ENCODE assay signal across 8 cellular contexts in the genomic region with DNA sequence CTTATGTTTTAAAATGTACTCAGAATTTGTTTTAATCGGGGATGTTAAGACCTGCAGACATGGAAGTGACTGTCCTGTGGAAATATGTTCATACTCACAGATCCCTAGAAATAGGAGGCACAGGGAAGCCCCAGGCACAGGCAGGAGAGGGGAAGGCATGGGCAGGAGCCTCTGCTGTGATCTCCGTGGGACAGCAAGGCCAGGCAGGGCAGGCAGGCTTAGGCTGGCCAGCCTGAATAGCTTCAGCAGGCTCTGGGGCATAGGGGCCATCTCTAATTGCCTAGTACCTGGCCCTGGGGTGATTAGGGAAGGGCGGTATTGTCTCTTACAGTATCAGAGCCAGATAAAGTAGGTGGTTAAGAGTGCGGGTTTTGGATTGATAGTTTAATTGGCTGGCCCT. TPM values are rescaled to one million over a fixed set of nuclear protein-coding genes. Genes with fewer than 3 reads are reported as not detected.
"Had no signal": no experiment of that assay in that cellular context is flagged by ENCODE, and none has a peak within 500 bp of the region (broad histone marks: within the 10 kb centered on the region; RNA-seq: fewer than 3 reads in every experiment).

No MANE protein-coding gene starts in this region.

- H3K27ac ChIP-seq: GM23248 had no signal

- DNase-seq: GM23248, GOT3, H7, H9, HCEC 1CT, HFFc6 had no signal

- H3K4me3 ChIP-seq: GM23248, HAP-1 had no signal

- H3K4me3 Mint-ChIP-seq: H9, HFFc6 had no signal

- ATAC-seq: HCT116 had no signal

- H3K4me1 Mint-ChIP-seq: H9 had no signal

- H3K36me3 ChIP-seq: HAP-1 had no signal

- H2AFZ ChIP-seq: GM23248 had no signal

- H3K27ac Mint-ChIP-seq: H9, HFFc6 had no signal

- H3K4me1 ChIP-seq: HAP-1 had no signal

- H3K9ac ChIP-seq: GM23248 had no signal

RNA-seq across cellular contexts. Expression of a gene that starts 59.8 kb away (rescaled TPM):
- total RNA-seq: GM23248 had no signal
- polyA plus RNA-seq: GM23248 had no signal
